Comparison of ENCODE assay signal across 19 cellular contexts in the genomic region with DNA sequence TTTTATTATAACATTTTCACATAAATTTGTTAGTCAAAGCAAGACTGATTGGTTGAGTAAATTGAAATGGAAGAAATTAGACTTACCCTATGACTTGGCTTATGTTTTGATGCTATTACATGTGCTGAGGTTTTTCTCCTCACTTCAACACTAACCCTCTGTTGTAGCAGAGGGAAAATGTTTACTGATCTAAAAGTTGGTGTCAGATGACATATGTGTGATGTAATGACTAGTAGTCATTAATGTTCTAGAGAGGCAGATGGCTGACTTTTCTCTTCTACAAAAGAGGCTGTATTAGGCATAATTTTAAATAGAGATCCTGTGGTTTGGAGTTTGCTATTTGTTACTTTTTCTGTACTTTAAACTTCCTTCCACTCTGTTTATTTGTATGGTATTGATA.
DNase-seq lines count a peak whose midpoint lies in the region; ATAC-seq and TF ChIP-seq lines count a peak whose summit lies in the region.
"Had no signal": no experiment of that assay in that cellular context is flagged by ENCODE, and none has a peak within 500 bp of the region (broad histone marks: within the 10 kb centered on the region; RNA-seq: fewer than 3 reads in every experiment).

No MANE protein-coding gene starts in this region.

- no peak for TF ChIP-seq POLR2A in spleen (IDR thresholded peaks at IDR 0.05)

- H3K79me2 ChIP-seq in H9 (ENCODE audit: insufficient read depth, low read length) = no peaks in the 10 kb centered on the region

- no peaks in the 10 kb centered on the region for H4K20me1 ChIP-seq in H9 (ENCODE audit: control insufficient read depth, insufficient read depth, insufficient read length)

- no peak overlapping the region for H3K4ac ChIP-seq in H9 (ENCODE audit: low read depth, low read length)

- H4K5ac ChIP-seq in H9 (ENCODE audit: insufficient read length, low read depth, low read length) = no peak overlapping the region

- no peaks in the 10 kb centered on the region for H3K23me2 ChIP-seq in H9 (ENCODE audit: insufficient read length, low read depth, low read length, poor library complexity, severe bottlenecking)

- peak overlapping the region in 2 of 3 experiments; percentile 54 to 97; a peak in 5 of 7 replicates for H3K27ac Mint-ChIP-seq in H9
- H3K27ac Mint-ChIP-seq: endodermal cell, HFFc6, memory B cell had no signal

- H3K56ac ChIP-seq in H9 (ENCODE audit: insufficient read length, low read depth, low read length) = no peak overlapping the region

- H3K18ac ChIP-seq in H9 (ENCODE audit: insufficient read length, low read depth, low read length) = no peak overlapping the region

- no peaks in the 10 kb centered on the region for H3K79me1 ChIP-seq in H9 (ENCODE audit: insufficient read depth, low read depth, low read length, poor library complexity, severe bottlenecking)

- intact Hi-C loops in spleen (cut with DNase I; ENCODE audit: low total_unique reads) = no loop called here
- intact Hi-C loops in mucosa of descending colon (cut with DNase I, micrococcal nuclease) = no loop called here

- no peaks in the 10 kb centered on the region for H3K27me3 Mint-ChIP-seq in H9 (ENCODE audit: low read depth)
- H3K27me3 Mint-ChIP-seq: central memory CD8-positive, alpha-beta T cell; memory B cell had no signal

- H3K4me1 Mint-ChIP-seq in H9 = peaks cover 8% of the 10 kb centered on the region in 2 experiments
- H3K4me1 Mint-ChIP-seq: central memory CD8-positive, alpha-beta T cell; memory B cell had no signal

- peaks cover 13 to 17% of the 10 kb centered on the region in 2 experiments for H3K9me3 Mint-ChIP-seq in H9
- H3K9me3 Mint-ChIP-seq: central memory CD8-positive, alpha-beta T cell; HFFc6 had no signal

- no peak for TF ChIP-seq CTCF in H9 (conservative IDR thresholded peaks at IDR 0.05)
- no peak for TF ChIP-seq CTCF in spleen (IDR thresholded peaks at IDR 0.05 in 8 of 11, conservative IDR thresholded peaks at IDR 0.05 in 3 of 11)
- TF ChIP-seq CTCF in mucosa of descending colon (IDR thresholded peaks at IDR 0.05) = no peak

- H3K9ac ChIP-seq in H9 (ENCODE audit: extremely low read depth, insufficient read length, low read length) = no peak overlapping the region

- H2AFZ ChIP-seq in H9 (ENCODE audit: low read length) = no peak overlapping the region

- H2BK15ac ChIP-seq in H9 (ENCODE audit: low read depth, low read length) = no peak overlapping the region

- no peak overlapping the region for H2BK5ac ChIP-seq in H9 (ENCODE audit: insufficient read length, low read length)

- no peak for ATAC-seq in mucosa of descending colon
- ATAC-seq: psoas muscle had no signal

- no peak overlapping the region for H2BK20ac ChIP-seq in H9 (ENCODE audit: low read depth, low read length, poor library complexity, severe bottlenecking)

- no peak overlapping the region for H3K4me3 ChIP-seq in spleen
- no peak overlapping the region for H3K4me3 ChIP-seq in mucosa of descending colon
- H3K4me3 ChIP-seq: psoas muscle, smooth muscle cell, vagina had no signal

- H3K36me3 ChIP-seq in spleen = peaks cover 0 to 7% (median 0%) of the 10 kb centered on the region in 6 donors
- no peaks in the 10 kb centered on the region for H3K36me3 ChIP-seq in mucosa of descending colon (ENCODE audit: low read depth)
- H3K36me3 ChIP-seq: vagina had no signal

- no peaks in the 10 kb centered on the region for H3K27me3 ChIP-seq in H9 (ENCODE audit: insufficient read depth, low read length)
- no peaks in the 10 kb centered on the region for H3K27me3 ChIP-seq in spleen (replicated peaks in 1 of 7)
- H3K27me3 ChIP-seq: vagina had no signal

- H2BK12ac ChIP-seq in H9 (ENCODE audit: insufficient read length, low read depth, low read length) = no peak overlapping the region

- no peak overlapping the region for H3K4me2 ChIP-seq in H9 (ENCODE audit: insufficient read depth, insufficient read length, low read length)
- H3K4me2 ChIP-seq: smooth muscle cell had no signal

- DNase-seq in H9 = no peak
- peak; percentile 15 for DNase-seq in NCI-H1694 treated with DMSO at 0.1 percent for 48 hours (lab: John Stamatoyannopoulos, UW)
- DNase-seq in NCI-H774 (lab: John Stamatoyannopoulos, UW) = peak; percentile 1
- peak; percentile 17 for DNase-seq in myocyte (ENCODE audit: low read depth)
- no peak for DNase-seq in spleen
- no peak for DNase-seq in mucosa of descending colon
- no peak for DNase-seq in activated effector memory CD4-positive, alpha-beta T cell treated with anti-CD3 and anti-CD28 coated beads, Interleukin-2, amount 50 U/mL, for 16 hours
- DNase-seq: activated naive CD4-positive, alpha-beta T cell treated with Interleukin-2 at 50 U/mL for 16 hours; endodermal cell; HFFc6; hippocampal formation; NCI-H1930; psoas muscle; stimulated activated CD8-positive, alpha-beta memory T cell treated with anti-CD3 and anti-CD28 coated beads, Interleukin-4, amount 100 ng/mL, for 48 hours; SW 1271 had no signal

- H2AK5ac ChIP-seq in H9 (ENCODE audit: insufficient read length, low read length) = no peak overlapping the region

- H3K27ac ChIP-seq in H9 (ENCODE audit: insufficient read length, low read depth, low read length) = no peak overlapping the region
- no peak overlapping the region for H3K27ac ChIP-seq in spleen
- H3K27ac ChIP-seq: psoas muscle, vagina had no signal

- peaks cover 12 to 20% (median 14%) of the 10 kb centered on the region in 3 experiments for H3K36me3 Mint-ChIP-seq in H9 (ENCODE audit: insufficient read depth in 1 of 3, low read depth in 3 of 3)

- H3K4me3 Mint-ChIP-seq in H9 = no peak overlapping the region
- H3K4me3 Mint-ChIP-seq: central memory CD8-positive, alpha-beta T cell; endodermal cell; HFFc6; memory B cell had no signal

- no peak overlapping the region for H3T11ph ChIP-seq in H9 (ENCODE audit: low read length)

- no peaks in the 10 kb centered on the region for H3K4me1 ChIP-seq in H9 (ENCODE audit: insufficient read depth, low read length)
- H3K4me1 ChIP-seq in spleen = no peaks in the 10 kb centered on the region
- H3K4me1 ChIP-seq in mucosa of descending colon (ENCODE audit: low read depth) = no peaks in the 10 kb centered on the region
- H3K4me1 ChIP-seq: psoas muscle, vagina had no signal

- H3K23ac ChIP-seq in H9 (ENCODE audit: insufficient read length, low read depth, low read length) = no peak overlapping the region

- H3K14ac ChIP-seq in H9 (ENCODE audit: insufficient read depth, low read length) = no peak overlapping the region

- no peak overlapping the region for H4K91ac ChIP-seq in H9 (ENCODE audit: insufficient read length, low read depth, low read length)

- H3K9me3 ChIP-seq in H9 (ENCODE audit: control insufficient read depth, low read depth, low read length) (no peaks in the 10 kb centered on the region), spleen (peaks cover 0 to 8% (median 2%) of the 10 kb centered on the region in 8 donors), mucosa of descending colon (no peaks in the 10 kb centered on the region)
- H3K9me3 ChIP-seq: vagina had no signal

- H4K8ac ChIP-seq in H9 (replicated peaks; ENCODE audit: insufficient read length, low read depth, low read length) = no peak overlapping the region

- H2BK120ac ChIP-seq in H9 (ENCODE audit: low read depth, low read length, poor library complexity, severe bottlenecking) = no peak overlapping the region

Comparison
In these comparisons a context has a peak if more than half of its experiments do, and no peak if none do; other contexts are left out.
1. DNase-seq: peak in NCI-H1694 treated with DMSO at 0.1 percent for 48 hours (single experiment), NCI-H774 (single experiment) and myocyte (single experiment); none in H9 (single experiment), spleen (single experiment), mucosa of descending colon (0 of 3) and activated effector memory CD4-positive, alpha-beta T cell treated with anti-CD3 and anti-CD28 coated beads, Interleukin-2, amount 50 U/mL, for 16 hours (single experiment).